In the genomic region with DNA sequence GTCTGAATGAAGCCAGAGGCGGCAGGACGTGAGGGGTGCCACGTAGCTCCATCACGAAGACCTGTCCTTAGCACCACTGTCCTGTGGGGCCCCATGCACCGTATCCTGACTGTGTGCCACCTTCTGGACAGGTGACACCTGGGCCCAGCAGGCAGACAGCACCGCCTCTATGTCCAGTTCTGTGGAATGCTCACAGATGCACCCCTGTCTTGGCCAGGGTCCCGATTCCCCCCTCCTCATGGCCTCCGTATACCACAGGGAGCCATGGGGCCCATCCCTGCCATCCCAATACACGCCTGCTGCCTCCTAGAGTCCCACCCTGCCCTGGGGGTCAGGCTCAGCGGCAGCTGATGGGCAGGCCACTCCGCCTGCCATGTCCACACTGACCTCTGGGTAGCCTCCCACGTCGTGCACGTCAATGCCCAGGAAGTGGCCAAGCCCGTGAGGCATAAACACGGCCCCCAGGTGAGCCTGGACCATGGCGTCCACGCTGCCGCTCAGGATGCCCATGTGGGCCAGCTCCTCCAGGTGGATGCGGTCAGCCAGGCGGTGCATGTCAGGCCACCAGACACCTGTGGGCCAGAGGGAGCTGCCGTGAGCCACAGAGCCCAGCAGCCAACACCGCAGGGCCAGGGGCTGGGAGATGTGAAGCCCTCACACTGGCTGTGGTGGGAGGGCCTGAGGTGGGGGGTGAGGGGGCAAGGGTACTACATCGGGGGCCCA, we compare ENCODE assay signal across 1 cellular context.
TF ChIP-seq lines count a peak whose summit lies in the region.

No MANE protein-coding gene starts in this region.

TF ChIP-seq in SK-N-SH treated with all-trans-retinoic acid at 6 μM for 48 hours, 23 proteins besides CTCF, POLR2A, EP300 and RAD21:
- TF ChIP-seq, protein P1, sequence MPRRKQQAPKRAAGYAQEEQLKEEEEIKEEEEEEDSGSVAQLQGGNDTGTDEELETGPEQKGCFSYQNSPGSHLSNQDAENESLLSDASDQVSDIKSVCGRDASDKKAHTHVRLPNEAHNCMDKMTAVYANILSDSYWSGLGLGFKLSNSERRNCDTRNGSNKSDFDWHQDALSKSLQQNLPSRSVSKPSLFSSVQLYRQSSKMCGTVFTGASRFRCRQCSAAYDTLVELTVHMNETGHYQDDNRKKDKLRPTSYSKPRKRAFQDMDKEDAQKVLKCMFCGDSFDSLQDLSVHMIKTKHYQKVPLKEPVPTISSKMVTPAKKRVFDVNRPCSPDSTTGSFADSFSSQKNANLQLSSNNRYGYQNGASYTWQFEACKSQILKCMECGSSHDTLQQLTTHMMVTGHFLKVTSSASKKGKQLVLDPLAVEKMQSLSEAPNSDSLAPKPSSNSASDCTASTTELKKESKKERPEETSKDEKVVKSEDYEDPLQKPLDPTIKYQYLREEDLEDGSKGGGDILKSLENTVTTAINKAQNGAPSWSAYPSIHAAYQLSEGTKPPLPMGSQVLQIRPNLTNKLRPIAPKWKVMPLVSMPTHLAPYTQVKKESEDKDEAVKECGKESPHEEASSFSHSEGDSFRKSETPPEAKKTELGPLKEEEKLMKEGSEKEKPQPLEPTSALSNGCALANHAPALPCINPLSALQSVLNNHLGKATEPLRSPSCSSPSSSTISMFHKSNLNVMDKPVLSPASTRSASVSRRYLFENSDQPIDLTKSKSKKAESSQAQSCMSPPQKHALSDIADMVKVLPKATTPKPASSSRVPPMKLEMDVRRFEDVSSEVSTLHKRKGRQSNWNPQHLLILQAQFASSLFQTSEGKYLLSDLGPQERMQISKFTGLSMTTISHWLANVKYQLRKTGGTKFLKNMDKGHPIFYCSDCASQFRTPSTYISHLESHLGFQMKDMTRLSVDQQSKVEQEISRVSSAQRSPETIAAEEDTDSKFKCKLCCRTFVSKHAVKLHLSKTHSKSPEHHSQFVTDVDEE (CRISPR knock-in tag; IDR thresholded peaks at IDR 0.05), result no peak
- TF ChIP-seq ZNF8 (CRISPR knock-in tag; IDR thresholded peaks at IDR 0.05) (no peak), ZC3H10 (CRISPR knock-in tag; IDR thresholded peaks at IDR 0.05) (no peak), ZNF565 (CRISPR knock-in tag; conservative IDR thresholded peaks at IDR 0.05; ENCODE audit: low read depth) (no peak), OSR1 (CRISPR knock-in tag; IDR thresholded peaks at IDR 0.05) (no peak), ESRRG (CRISPR knock-in tag; IDR thresholded peaks at IDR 0.05) (no peak), TCF4 (CRISPR knock-in tag; IDR thresholded peaks at IDR 0.05; ENCODE audit: borderline replicate concordance) (no peak), RARB (CRISPR knock-in tag; IDR thresholded peaks at IDR 0.05) (no peak), ZFP3 (CRISPR knock-in tag; IDR thresholded peaks at IDR 0.05) (no peak), BACH2 (CRISPR knock-in tag; IDR thresholded peaks at IDR 0.05; ENCODE audit: borderline replicate concordance) (no peak), GLIS3 (CRISPR knock-in tag; IDR thresholded peaks at IDR 0.05) (no peak), ISL1 (CRISPR knock-in tag; IDR thresholded peaks at IDR 0.05) (no peak), ARNTL (CRISPR knock-in tag; IDR thresholded peaks at IDR 0.05; ENCODE audit: borderline replicate concordance, low read depth) (no peak), ZNF70 (CRISPR knock-in tag; IDR thresholded peaks at IDR 0.05) (no peak), ZFP30 (CRISPR knock-in tag; IDR thresholded peaks at IDR 0.05) (no peak), SNAI2 (CRISPR knock-in tag; IDR thresholded peaks at IDR 0.05) (no peak)
- TF ChIP-seq, protein P2, sequence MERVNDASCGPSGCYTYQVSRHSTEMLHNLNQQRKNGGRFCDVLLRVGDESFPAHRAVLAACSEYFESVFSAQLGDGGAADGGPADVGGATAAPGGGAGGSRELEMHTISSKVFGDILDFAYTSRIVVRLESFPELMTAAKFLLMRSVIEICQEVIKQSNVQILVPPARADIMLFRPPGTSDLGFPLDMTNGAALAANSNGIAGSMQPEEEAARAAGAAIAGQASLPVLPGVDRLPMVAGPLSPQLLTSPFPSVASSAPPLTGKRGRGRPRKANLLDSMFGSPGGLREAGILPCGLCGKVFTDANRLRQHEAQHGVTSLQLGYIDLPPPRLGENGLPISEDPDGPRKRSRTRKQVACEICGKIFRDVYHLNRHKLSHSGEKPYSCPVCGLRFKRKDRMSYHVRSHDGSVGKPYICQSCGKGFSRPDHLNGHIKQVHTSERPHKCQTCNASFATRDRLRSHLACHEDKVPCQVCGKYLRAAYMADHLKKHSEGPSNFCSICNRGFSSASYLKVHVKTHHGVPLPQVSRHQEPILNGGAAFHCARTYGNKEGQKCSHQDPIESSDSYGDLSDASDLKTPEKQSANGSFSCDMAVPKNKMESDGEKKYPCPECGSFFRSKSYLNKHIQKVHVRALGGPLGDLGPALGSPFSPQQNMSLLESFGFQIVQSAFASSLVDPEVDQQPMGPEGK (CRISPR knock-in tag; IDR thresholded peaks at IDR 0.05; ENCODE audit: borderline replicate concordance), result no peak
- TF ChIP-seq, protein P3, sequence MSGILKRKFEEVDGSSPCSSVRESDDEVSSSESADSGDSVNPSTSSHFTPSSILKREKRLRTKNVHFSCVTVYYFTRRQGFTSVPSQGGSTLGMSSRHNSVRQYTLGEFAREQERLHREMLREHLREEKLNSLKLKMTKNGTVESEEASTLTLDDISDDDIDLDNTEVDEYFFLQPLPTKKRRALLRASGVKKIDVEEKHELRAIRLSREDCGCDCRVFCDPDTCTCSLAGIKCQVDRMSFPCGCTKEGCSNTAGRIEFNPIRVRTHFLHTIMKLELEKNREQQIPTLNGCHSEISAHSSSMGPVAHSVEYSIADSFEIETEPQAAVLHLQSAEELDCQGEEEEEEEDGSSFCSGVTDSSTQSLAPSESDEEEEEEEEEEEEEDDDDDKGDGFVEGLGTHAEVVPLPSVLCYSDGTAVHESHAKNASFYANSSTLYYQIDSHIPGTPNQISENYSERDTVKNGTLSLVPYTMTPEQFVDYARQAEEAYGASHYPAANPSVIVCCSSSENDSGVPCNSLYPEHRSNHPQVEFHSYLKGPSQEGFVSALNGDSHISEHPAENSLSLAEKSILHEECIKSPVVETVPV (CRISPR knock-in tag; IDR thresholded peaks at IDR 0.05), result no peak
- TF ChIP-seq, protein P4, sequence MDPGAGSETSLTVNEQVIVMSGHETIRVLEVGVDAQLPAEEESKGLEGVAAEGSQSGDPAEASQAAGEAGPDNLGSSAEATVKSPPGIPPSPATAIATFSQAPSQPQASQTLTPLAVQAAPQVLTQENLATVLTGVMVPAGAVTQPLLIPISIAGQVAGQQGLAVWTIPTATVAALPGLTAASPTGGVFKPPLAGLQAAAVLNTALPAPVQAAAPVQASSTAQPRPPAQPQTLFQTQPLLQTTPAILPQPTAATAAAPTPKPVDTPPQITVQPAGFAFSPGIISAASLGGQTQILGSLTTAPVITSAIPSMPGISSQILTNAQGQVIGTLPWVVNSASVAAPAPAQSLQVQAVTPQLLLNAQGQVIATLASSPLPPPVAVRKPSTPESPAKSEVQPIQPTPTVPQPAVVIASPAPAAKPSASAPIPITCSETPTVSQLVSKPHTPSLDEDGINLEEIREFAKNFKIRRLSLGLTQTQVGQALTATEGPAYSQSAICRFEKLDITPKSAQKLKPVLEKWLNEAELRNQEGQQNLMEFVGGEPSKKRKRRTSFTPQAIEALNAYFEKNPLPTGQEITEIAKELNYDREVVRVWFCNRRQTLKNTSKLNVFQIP (CRISPR knock-in tag; IDR thresholded peaks at IDR 0.05; ENCODE audit: borderline replicate concordance, low read depth), result no peak
